1 cellular context compared by ENCODE assay signal in the genomic region with DNA sequence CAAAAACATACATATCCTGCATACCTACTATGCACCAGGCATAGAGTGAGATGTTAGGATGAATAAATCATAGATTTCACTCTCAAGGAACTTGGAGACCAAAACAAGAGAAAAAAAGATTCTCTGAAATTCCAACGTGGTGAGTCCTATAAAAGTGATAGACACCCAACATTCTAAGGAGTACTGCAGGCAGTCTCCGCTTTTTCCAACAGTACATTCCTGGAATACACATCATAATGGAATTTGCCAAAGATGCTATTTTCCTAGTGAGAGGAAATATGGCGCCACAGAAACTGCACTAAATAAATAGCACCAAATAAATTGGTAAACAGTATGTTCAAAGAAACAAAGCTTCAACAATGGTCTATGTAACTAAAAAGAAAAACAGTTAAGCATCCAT.
A peak's percentile ranks its signal among the peaks of the same experiment; 100 is the strongest.
TF ChIP-seq lines count a peak whose summit lies in the region.

No MANE protein-coding gene starts in this region.

TF ChIP-seq in SK-N-SH treated with all-trans-retinoic acid at 6 μM for 48 hours, 23 proteins besides CTCF, POLR2A, EP300 and RAD21:
- TF ChIP-seq TSHZ2 (CRISPR knock-in tag; IDR thresholded peaks at IDR 0.05) = no peak
- peak; percentile 42; the same call in 1 of the 2 replicates for TF ChIP-seq ISL1 (CRISPR knock-in tag; IDR thresholded peaks at IDR 0.05)
TF ChIP-seq in SK-N-SH treated with all-trans-retinoic acid at 6 μM for 48 hours: peak in this region for 1.
